ENCODE assay signal across 8 cellular contexts in the genomic region with DNA sequence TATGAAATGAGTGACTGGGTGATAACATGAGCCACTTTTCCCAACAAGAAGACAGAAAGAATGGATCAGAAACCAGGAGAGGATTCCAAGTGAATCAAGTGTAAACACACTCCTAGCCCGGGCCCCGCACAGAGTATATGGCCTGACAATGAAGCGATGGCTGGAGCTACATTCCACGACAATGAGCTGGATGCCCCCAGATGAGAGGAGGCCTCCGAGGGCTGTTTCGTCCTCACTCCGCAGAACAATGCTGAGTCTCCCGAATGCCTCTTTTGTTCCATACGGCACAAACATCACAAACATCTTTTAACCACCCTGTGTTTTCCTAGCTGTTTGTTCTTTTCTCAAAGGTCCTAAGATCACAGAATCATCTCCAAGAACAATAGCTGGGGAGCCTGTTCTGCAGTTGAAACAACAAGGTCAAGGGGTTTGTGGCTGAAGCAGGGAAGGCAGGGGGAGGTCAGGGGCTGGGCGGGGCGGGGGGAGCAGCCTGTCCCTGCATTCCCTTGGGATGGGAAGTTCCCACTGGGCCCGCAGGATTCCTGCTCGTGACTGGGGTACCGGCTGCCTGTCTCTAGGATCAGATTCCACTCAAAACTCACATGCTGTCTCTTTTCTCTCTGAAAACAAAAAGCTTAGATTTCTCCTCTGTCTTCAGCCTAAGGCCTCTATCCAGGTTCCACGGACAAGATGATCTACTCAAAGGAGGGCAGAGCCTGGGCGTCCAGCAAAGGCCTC.
DNase-seq lines count a peak whose midpoint lies in the region; ATAC-seq, FAIRE-seq and TF ChIP-seq lines count a peak whose summit lies in the region.

No MANE protein-coding gene starts in this region.

- FAIRE-seq in astrocyte (lab: Jason Lieb, UNC): no peak

- no peaks in the 10 kb centered on the region for H3K36me3 Mint-ChIP-seq in astrocyte (ENCODE audit: low read depth, unreplicated experiment)

- H3K9me3 Mint-ChIP-seq in astrocyte (ENCODE audit: unreplicated experiment): no peaks in the 10 kb centered on the region

- H3K4me3 Mint-ChIP-seq in astrocyte (ENCODE audit: unreplicated experiment): no peak overlapping the region

- H3K27ac ChIP-seq in astrocyte (ENCODE audit: low read depth, low read length) (peak overlapping the region; percentile 96), iPS DF 6.9 (ENCODE audit: low read length) (no peak overlapping the region), substantia nigra (ENCODE audit: low read depth, low read length, poor library complexity, severe bottlenecking) (peak overlapping the region; percentile 17)

- TF ChIP-seq CTCF in HFF-Myc (IDR thresholded peaks at IDR 0.05; ENCODE audit: low read depth, low read length, missing control alignments): no peak
- TF ChIP-seq CTCF in astrocyte (IDR thresholded peaks at IDR 0.05; ENCODE audit: insufficient read depth, low read depth, low read length): no peak

- no peak overlapping the region for H2AFZ ChIP-seq in astrocyte (ENCODE audit: low read depth, low read length)

- H3K27me3 ChIP-seq in astrocyte (ENCODE audit: insufficient read depth, low read length) (no peaks in the 10 kb centered on the region), iPS DF 6.9 (ENCODE audit: control insufficient read depth, insufficient read depth, low read length) (no peaks in the 10 kb centered on the region)

- no CpG with 5 or more reads among the region's 16 CpGs for WGBS in iPS DF 6.9 (ENCODE audit: insufficient coverage, insufficient read length)

- H3K27ac Mint-ChIP-seq in astrocyte (ENCODE audit: unreplicated experiment): peak overlapping the region; percentile 97

- H3K79me2 ChIP-seq in astrocyte (ENCODE audit: insufficient read depth, low read length): no peaks in the 10 kb centered on the region

- H3K27me3 Mint-ChIP-seq in astrocyte (ENCODE audit: low read depth, unreplicated experiment): no peaks in the 10 kb centered on the region

- H3K4me1 Mint-ChIP-seq in astrocyte (ENCODE audit: low read depth, unreplicated experiment): peaks cover 18% of the 10 kb centered on the region

- no peak for ATAC-seq in GM18867 (IDR thresholded peaks at IDR 0.05; ENCODE audit: unreplicated experiment)
- no peak for ATAC-seq in GM21515 (IDR thresholded peaks at IDR 0.05; ENCODE audit: unreplicated experiment)
- no peak for ATAC-seq in HG03432 (IDR thresholded peaks at IDR 0.05; ENCODE audit: unreplicated experiment)

- peak overlapping the region; percentile 81 for H3K4me2 ChIP-seq in astrocyte (ENCODE audit: low read length)

- H3K4me1 ChIP-seq in astrocyte (ENCODE audit: insufficient read depth, low read length) (peaks cover 35% of the 10 kb centered on the region), iPS DF 6.9 (ENCODE audit: control insufficient read depth, insufficient read depth, low read length) (peaks cover 6% of the 10 kb centered on the region)

- no peaks in the 10 kb centered on the region for H3K9me3 ChIP-seq in astrocyte (ENCODE audit: insufficient read depth, low read depth, low read length)
- H3K9me3 ChIP-seq in iPS DF 6.9 (ENCODE audit: control insufficient read depth, insufficient read depth, low read length): no peaks in the 10 kb centered on the region

- H3K36me3 ChIP-seq in astrocyte (ENCODE audit: insufficient read depth, low read length): no peaks in the 10 kb centered on the region
- no peaks in the 10 kb centered on the region for H3K36me3 ChIP-seq in iPS DF 6.9 (ENCODE audit: control insufficient read depth, insufficient read depth, low read length)

- peak overlapping the region; percentile 78 for H3K9ac ChIP-seq in astrocyte (ENCODE audit: low read length)

- no peak overlapping the region for H3K4me3 ChIP-seq in HFF-Myc (replicated peaks; ENCODE audit: low read depth, low read length)
- H3K4me3 ChIP-seq in astrocyte (ENCODE audit: insufficient read depth, low read depth, low read length): no peak overlapping the region
- no peak overlapping the region for H3K4me3 ChIP-seq in iPS DF 6.9 (ENCODE audit: low read length)

- peak; percentile 60 for DNase-seq in HFF-Myc (ENCODE audit: extremely low read depth, low read depth)
- DNase-seq in astrocyte (ENCODE audit: low read depth): peak; percentile 89
- DNase-seq in iPS DF 6.9 (ENCODE audit: low read depth, low spot score): peak; percentile 39
- peak in 2 of 49 donors; percentile 6 to 39 for DNase-seq in substantia nigra (lab: John Stamatoyannopoulos, UW)
- no peak for DNase-seq in DMS 273 (lab: John Stamatoyannopoulos, UW; ENCODE audit: unreplicated experiment)

- H4K20me1 ChIP-seq in astrocyte (ENCODE audit: insufficient read depth, low read length): no peaks in the 10 kb centered on the region
